ENCODE assay signal across 24 cellular contexts in genomic region chr16:58217341-58217925, GRCh38.
"Had no signal": no experiment of that assay in that cellular context is flagged by ENCODE, and none has a peak within 500 bp of the region (broad histone marks: within the 10 kb centered on the region; RNA-seq: fewer than 3 reads in every experiment).

No MANE protein-coding gene starts in this region.

- H3K4me2 ChIP-seq: KMS-11, SK-N-SH had no signal

- H3K9me3 ChIP-seq: SK-N-SH had no signal

- H3K9ac ChIP-seq: KMS-11, SK-N-SH had no signal

- DNase-seq: IMR-90, Kasumi-1, MM.1S, NCI-H1092 treated with DMSO at 0.1 percent for 48 hours, NCI-H1436, NCI-H187, NCI-H2029, NCI-H2081 treated with DMSO at 0.1 percent for 48 hours, NCI-H2171, NCI-H226, NCI-H446, NCI-H510A, NCI-H524 treated with DMSO at 0.1 percent for 48 hours, NCI-H69, NCI-H774, PC-3, SHP77, SK-N-SH, SW 1271, T-cell had no signal

- ATAC-seq: Panc1, PC-3, T-cell had no signal

- H3K27ac ChIP-seq: HL-60, KMS-11, RWPE1 had no signal
